1 cellular context compared by ENCODE assay signal in the genomic region with DNA sequence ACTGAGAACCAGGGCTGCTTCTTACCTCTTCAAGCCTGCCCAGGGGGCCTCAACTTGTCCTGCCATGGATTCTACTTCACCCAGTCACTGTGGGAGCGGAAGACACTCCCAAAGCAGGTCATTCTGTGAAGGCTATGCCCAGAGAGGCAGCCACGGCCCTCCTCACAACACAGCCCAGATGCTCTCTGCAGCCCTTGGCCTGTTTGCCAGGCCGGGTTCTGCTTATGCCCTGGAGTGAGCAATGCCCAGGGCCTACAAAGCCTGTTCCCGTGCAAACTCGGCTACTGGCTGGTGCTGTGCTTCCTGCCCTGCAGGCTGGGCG.
TF ChIP-seq lines count a peak whose summit lies in the region.

No MANE protein-coding gene starts in this region.

TF ChIP-seq in K562, 482 proteins besides CTCF, POLR2A, EP300 and RAD21:
- TF ChIP-seq, protein P1, sequence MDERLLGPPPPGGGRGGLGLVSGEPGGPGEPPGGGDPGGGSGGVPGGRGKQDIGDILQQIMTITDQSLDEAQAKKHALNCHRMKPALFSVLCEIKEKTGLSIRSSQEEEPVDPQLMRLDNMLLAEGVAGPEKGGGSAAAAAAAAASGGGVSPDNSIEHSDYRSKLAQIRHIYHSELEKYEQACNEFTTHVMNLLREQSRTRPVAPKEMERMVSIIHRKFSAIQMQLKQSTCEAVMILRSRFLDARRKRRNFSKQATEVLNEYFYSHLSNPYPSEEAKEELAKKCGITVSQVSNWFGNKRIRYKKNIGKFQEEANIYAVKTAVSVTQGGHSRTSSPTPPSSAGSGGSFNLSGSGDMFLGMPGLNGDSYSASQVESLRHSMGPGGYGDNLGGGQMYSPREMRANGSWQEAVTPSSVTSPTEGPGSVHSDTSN (CRISPR knock-in tag; IDR thresholded peaks at IDR 0.05; ENCODE audit: low read depth) = no peak
- TF ChIP-seq, protein P1 (tag; conservative IDR thresholded peaks at IDR 0.05; ENCODE audit: low read depth) = no peak
- TF ChIP-seq, protein P2, sequence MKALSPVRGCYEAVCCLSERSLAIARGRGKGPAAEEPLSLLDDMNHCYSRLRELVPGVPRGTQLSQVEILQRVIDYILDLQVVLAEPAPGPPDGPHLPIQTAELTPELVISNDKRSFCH (CRISPR knock-in tag; IDR thresholded peaks at IDR 0.05) = peak; percentile 21; the same call in 1 of the 2 replicates
- TF ChIP-seq, protein P2 (tag; IDR thresholded peaks at IDR 0.05) = no peak
- TF ChIP-seq HNRNPLL (IDR thresholded peaks at IDR 0.05; ENCODE audit: low read depth, low read length, poor library complexity, severe bottlenecking) = no peak
- 0 out of 2 replicates have a peak, but pooled peaks have one; percentile 3 for TF ChIP-seq POLR2G (IDR thresholded peaks at IDR 0.05; ENCODE audit: low read depth, low read length)
- TF ChIP-seq, protein P3, sequence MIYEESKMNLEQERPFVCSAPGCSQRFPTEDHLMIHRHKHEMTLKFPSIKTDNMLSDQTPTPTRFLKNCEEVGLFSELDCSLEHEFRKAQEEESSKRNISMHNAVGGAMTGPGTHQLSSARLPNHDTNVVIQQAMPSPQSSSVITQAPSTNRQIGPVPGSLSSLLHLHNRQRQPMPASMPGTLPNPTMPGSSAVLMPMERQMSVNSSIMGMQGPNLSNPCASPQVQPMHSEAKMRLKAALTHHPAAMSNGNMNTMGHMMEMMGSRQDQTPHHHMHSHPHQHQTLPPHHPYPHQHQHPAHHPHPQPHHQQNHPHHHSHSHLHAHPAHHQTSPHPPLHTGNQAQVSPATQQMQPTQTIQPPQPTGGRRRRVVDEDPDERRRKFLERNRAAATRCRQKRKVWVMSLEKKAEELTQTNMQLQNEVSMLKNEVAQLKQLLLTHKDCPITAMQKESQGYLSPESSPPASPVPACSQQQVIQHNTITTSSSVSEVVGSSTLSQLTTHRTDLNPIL (CRISPR knock-in tag; IDR thresholded peaks at IDR 0.05) = 0 out of 2 replicates have a peak, but pooled peaks have one; percentile 5
- no peak for TF ChIP-seq ZC3H8 (IDR thresholded peaks at IDR 0.05)
- 0 out of 2 replicates have a peak, but pooled peaks have one; percentile 12 for TF ChIP-seq SRSF3 (IDR thresholded peaks at IDR 0.05; ENCODE audit: insufficient read depth, low read length)
- no peak for TF ChIP-seq BRD9 (IDR thresholded peaks at IDR 0.05; ENCODE audit: low read depth, partially characterized antibody)
- TF ChIP-seq XRCC3 (IDR thresholded peaks at IDR 0.05) = no peak
- TF ChIP-seq FOXJ3 (CRISPR knock-in tag; IDR thresholded peaks at IDR 0.05) = no peak
- no peak for TF ChIP-seq ZNF589 (CRISPR knock-in tag; IDR thresholded peaks at IDR 0.05; ENCODE audit: low read depth)
- TF ChIP-seq ZNF324 (CRISPR knock-in tag; IDR thresholded peaks at IDR 0.05) = no peak
- no peak for TF ChIP-seq COPS2 (conservative IDR thresholded peaks at IDR 0.05)
- TF ChIP-seq TAF15 (IDR thresholded peaks at IDR 0.05; ENCODE audit: low read depth, low read length) = no peak
- no peak for TF ChIP-seq BRCA1 (IDR thresholded peaks at IDR 0.05)
- no peak for TF ChIP-seq BRCA1 (CRISPR knock-in tag; IDR thresholded peaks at IDR 0.05)
- no peak for TF ChIP-seq NRF1 (conservative IDR thresholded peaks at IDR 0.05 in 1 of 2, IDR thresholded peaks at IDR 0.05 in 1 of 2)
- TF ChIP-seq CBX3 (IDR thresholded peaks at IDR 0.05; ENCODE audit: borderline replicate concordance in 1 of 2, low read length in 2 of 2) = 0 out of 3 replicates have a peak, but pooled peaks of 1 of the 2 experiments have one; percentile 1
- 0 out of 2 replicates have a peak, but pooled peaks have one; percentile 20 for TF ChIP-seq ZNF431 (CRISPR knock-in tag; IDR thresholded peaks at IDR 0.05)
- no peak for TF ChIP-seq SNIP1 (IDR thresholded peaks at IDR 0.05; ENCODE audit: low read depth)
- peak; percentile 62 for TF ChIP-seq RBFOX2 (IDR thresholded peaks at IDR 0.05; ENCODE audit: low read depth, low read length)
- no peak for TF ChIP-seq NFXL1 (CRISPR knock-in tag; IDR thresholded peaks at IDR 0.05)
TF ChIP-seq in K562: peak in this region for 7.
